In genomic region chr15:37891754-37892368, GRCh38 we compare ENCODE assay signal across 8 cellular contexts. TPM values are rescaled to one million over a fixed set of nuclear protein-coding genes. Genes with fewer than 3 reads are reported as not detected.
DNase-seq lines count a peak whose midpoint lies in the region; ATAC-seq and TF ChIP-seq lines count a peak whose summit lies in the region.

No MANE protein-coding gene starts in this region.

- H3K27ac ChIP-seq in brain microvascular endothelial cell = no peak overlapping the region
- no peak overlapping the region for H3K27ac ChIP-seq in uterus

- H3K4me1 ChIP-seq in uterus = no peaks in the 10 kb centered on the region

- intact Hi-C loops in uterus (cut with DNase I; ENCODE audit: low total_unique reads) = no loop called here

- in situ Hi-C loops in Caki2 (cut with HindIII; ENCODE audit: low pct_unique_long_range_greater_than_20kb, low sequenced_read_pairs) (no loop called here), brain microvascular endothelial cell (cut with HindIII; ENCODE audit: low pct_ligation_motif_present, low sequenced_read_pairs) (no loop called here)

- TF ChIP-seq CTCF in brain microvascular endothelial cell (IDR thresholded peaks at IDR 0.05; ENCODE audit: low read depth, low read length, missing control alignments) = peak; percentile 90
- peak; percentile 49 to 62 (median 60) for TF ChIP-seq CTCF in uterus (IDR thresholded peaks at IDR 0.05)

- no peak overlapping the region for H3K4me3 ChIP-seq in brain microvascular endothelial cell (ENCODE audit: low read depth, low read length)
- H3K4me3 ChIP-seq in uterus = no peak overlapping the region

- no peaks in the 10 kb centered on the region for H3K36me3 ChIP-seq in brain microvascular endothelial cell (replicated peaks)
- no peaks in the 10 kb centered on the region for H3K36me3 ChIP-seq in uterus

- DNase-seq in Caki2 (ENCODE audit: low read depth) (peak; percentile 37), NCI-H345 treated with DMSO at 0.1 percent for 48 hours (lab: John Stamatoyannopoulos, UW; ENCODE audit: unreplicated experiment) (peak; percentile 27), brain microvascular endothelial cell (peak; percentile 35), kidney tubule cell (ENCODE audit: low spot score) (peak; percentile 64), uterus (no peak), cortex of kidney (lab: John Stamatoyannopoulos, UW) (no peak), NK-92 (lab: John Stamatoyannopoulos, UW; ENCODE audit: unreplicated experiment) (no peak)

- no peaks in the 10 kb centered on the region for H3K9me3 ChIP-seq in uterus

- ATAC-seq in GM21390 (IDR thresholded peaks at IDR 0.05; ENCODE audit: unreplicated experiment) = peak; percentile 53

- TF ChIP-seq POLR2A in uterus (IDR thresholded peaks at IDR 0.05) = no peak

- H3K27me3 ChIP-seq in brain microvascular endothelial cell (replicated peaks) = no peaks in the 10 kb centered on the region
- H3K27me3 ChIP-seq in uterus = no peaks in the 10 kb centered on the region

RNA-seq across cellular contexts. Expression of gene TMCO5A, which starts 42.6 kb away (rescaled TPM):
- total RNA-seq in Caki2 (2014; rRNA removed; shearing (Covaris generic); ENCODE audit: low replicate concordance) = not detected in 2 replicates
- not detected for total RNA-seq in uterus

Comparison
In these comparisons a context has a peak if more than half of its experiments do, and no peak if none do; other contexts are left out.
1. DNase-seq: peak in Caki2 (single experiment), NCI-H345 treated with DMSO at 0.1 percent for 48 hours (single experiment), brain microvascular endothelial cell (single experiment) and kidney tubule cell (single experiment); none in uterus (0 of 2), cortex of kidney (single experiment) and NK-92 (single experiment).